Comparison of ENCODE assay signal across 21 cellular contexts in the genomic region with DNA sequence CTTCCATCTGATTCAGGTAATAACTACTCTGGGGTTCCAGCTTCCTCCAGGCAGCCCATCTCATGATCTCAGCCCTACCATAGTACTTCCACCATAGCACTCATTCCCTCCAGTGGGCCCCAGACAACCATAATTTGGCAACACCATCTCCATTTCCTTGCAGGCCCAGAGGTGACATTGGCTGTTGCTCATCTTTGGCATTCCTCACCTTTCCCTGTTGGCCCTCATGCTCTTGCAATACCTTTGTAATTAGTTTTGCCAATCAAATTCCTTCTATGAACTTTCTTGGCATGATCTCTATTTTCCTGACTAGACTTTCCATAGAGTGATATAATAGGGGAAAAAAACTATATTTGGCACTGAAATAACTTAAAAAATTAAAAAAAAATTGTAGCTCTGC.
"Had no signal": no experiment of that assay in that cellular context is flagged by ENCODE, and none has a peak within 500 bp of the region (broad histone marks: within the 10 kb centered on the region; RNA-seq: fewer than 3 reads in every experiment).

No MANE protein-coding gene starts in this region.

- DNase-seq: KBM-7, MG63, NCI-H1092, NCI-H1105 treated with DMSO at 0.1 percent for 48 hours, NCI-H1417 treated with DMSO at 0.1 percent for 48 hours, NCI-H146, NCI-H1694 treated with DMSO at 0.1 percent for 48 hours, NCI-H1930, NCI-H2081, NCI-H2107, NCI-H2227 treated with DMSO at 0.1 percent for 48 hours, NCI-H524 treated with DMSO at 0.1 percent for 48 hours, NCI-H69, NCI-H774, OCI-M1, SHP77 treated with DMSO at 0.1 percent for 48 hours, SJCRH30 had no signal

- ATAC-seq: Panc1, Right ventricle myocardium inferior, SK-N-SH treated with all-trans-retinoic acid at 6 μM for 48 hours had no signal

- H3K27me3 ChIP-seq: SJCRH30 had no signal

- H3K4me1 ChIP-seq: SJCRH30 had no signal

- H3K27ac ChIP-seq: RWPE1, SJCRH30 had no signal

- H3K9me3 ChIP-seq: MG63, SJCRH30 had no signal

- H3K4me3 ChIP-seq: MG63, SJCRH30 had no signal

- H3K36me3 ChIP-seq: MG63, SJCRH30 had no signal
